ENCODE assay signal across 13 cellular contexts in the genomic region with DNA sequence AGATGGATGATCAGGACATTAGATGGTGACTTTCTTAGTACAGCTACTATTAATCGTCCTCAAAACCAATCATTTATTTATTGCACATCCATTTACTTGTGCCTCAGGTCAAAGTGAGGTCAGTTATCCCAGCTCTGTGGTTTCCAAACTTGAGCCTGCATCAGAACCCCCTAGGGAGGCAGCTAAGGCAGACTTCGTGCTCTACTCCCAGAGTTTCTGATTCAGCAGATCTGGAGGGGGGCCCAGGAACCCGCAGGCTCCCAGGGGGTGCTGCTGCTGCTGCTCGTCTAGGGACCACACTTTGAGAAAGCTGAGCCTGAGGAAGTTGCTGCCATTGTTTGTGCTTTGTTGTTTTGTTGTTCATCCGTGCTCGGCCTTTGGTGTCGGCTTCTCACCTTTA.
"Had no signal": no experiment of that assay in that cellular context is flagged by ENCODE, and none has a peak within 500 bp of the region (broad histone marks: within the 10 kb centered on the region; RNA-seq: fewer than 3 reads in every experiment).

No MANE protein-coding gene starts in this region.

- H3K27ac ChIP-seq: adrenal gland, coronary artery, prostate gland, right lobe of liver had no signal

- DNase-seq: activated CD4-positive, alpha-beta T cell treated with anti-CD3 and anti-CD28 coated beads, Interleukin-2, amount 50 U/mL, for 4 hours; activated effector memory CD4-positive, alpha-beta T cell treated with Interleukin-2 at 50 U/mL for 16 hours; adrenal gland; central memory CD4-positive, alpha-beta T cell; effector CD4-positive, alpha-beta T cell; kidney glomerular epithelial cell; right lobe of liver; stimulated activated CD4-positive, alpha-beta T cell treated with anti-CD3 and anti-CD28 coated beads, Interleukin-1b, Interleukin-23, amount 100 ng/mL, for 48 hours had no signal

- H3K4me3 ChIP-seq: adrenal gland, coronary artery, prostate gland, right lobe of liver had no signal

- H3K4me1 ChIP-seq: adrenal gland, prostate gland, right lobe of liver had no signal

- H3K27me3 Mint-ChIP-seq: activated naive CD4-positive, alpha-beta T cell treated with anti-CD3 and anti-CD28 coated beads, Interleukin-2, amount 50 U/mL, for 24 hours had no signal

- H3K9me3 Mint-ChIP-seq: activated naive CD4-positive, alpha-beta T cell treated with anti-CD3 and anti-CD28 coated beads, Interleukin-2, amount 50 U/mL, for 24 hours; T-helper 2 cell treated with Interferon-gamma antibody and Interleukin-4, amounts not matched to agents 5 μg/mL and 100 μg/mL, for 36 hours had no signal

- H3K4me3 Mint-ChIP-seq: activated naive CD4-positive, alpha-beta T cell treated with anti-CD3 and anti-CD28 coated beads, Interleukin-2, amount 50 U/mL, for 24 hours; T-helper 2 cell treated with Interferon-gamma antibody and Interleukin-4, amounts not matched to agents 5 μg/mL and 100 μg/mL, for 36 hours had no signal

- ATAC-seq: activated CD4-positive, CD25-positive, alpha-beta regulatory T cell treated with anti-CD3 and anti-CD28 coated beads, Interleukin-2, amount 50 U/mL, for 24 hours; right lobe of liver had no signal

- H3K9me3 ChIP-seq: adrenal gland, prostate gland, right lobe of liver had no signal

- H3K27me3 ChIP-seq: adrenal gland, right lobe of liver had no signal

- H3K27ac Mint-ChIP-seq: T-helper 2 cell treated with Interferon-gamma antibody and Interleukin-4, amounts not matched to agents 5 μg/mL and 100 μg/mL, for 36 hours had no signal
